In genomic region chr13:97018029-97018819, GRCh38 we compare ENCODE assay signal across 8 cellular contexts. TPM values are rescaled to one million over a fixed set of nuclear protein-coding genes. Genes with fewer than 3 reads are reported as not detected.
A peak's percentile ranks its signal among the peaks of the same experiment; 100 is the strongest.
DNase-seq lines count a peak whose midpoint lies in the region; ATAC-seq, FAIRE-seq and TF ChIP-seq lines count a peak whose summit lies in the region.

No MANE protein-coding gene starts in this region.

- no peaks in the 10 kb centered on the region for H3K36me3 ChIP-seq in GM12878 (ENCODE audit: control insufficient read depth in 2 of 2, insufficient read depth in 2 of 2, low read length in 1 of 2)
- no peaks in the 10 kb centered on the region for H3K36me3 ChIP-seq in iPS-18a (ENCODE audit: control insufficient read depth, low read depth, low read length)
- no peaks in the 10 kb centered on the region for H3K36me3 ChIP-seq in spleen

- TF ChIP-seq EP300 in GM12878 (IDR thresholded peaks at IDR 0.05; ENCODE audit: borderline replicate concordance in 1 of 2, control insufficient read depth in 1 of 2, low read depth in 2 of 2, low read length in 2 of 2) = no peak

- H3K79me2 ChIP-seq in GM12878 (ENCODE audit: control insufficient read depth, insufficient read depth, low read length) = no peaks in the 10 kb centered on the region

- DNase-seq in ELF-1 (ENCODE audit: low read depth, low spot score) (peak; percentile 77), NCI-H82 treated with DMSO at 0.1 percent for 48 hours (lab: John Stamatoyannopoulos, UW; ENCODE audit: unreplicated experiment) (peak; percentile 33), GM12878 (ENCODE audit: low read depth, low spot score) (no peak), spleen (no peak), HuH-7.5 (ENCODE audit: low spot score) (no peak)

- peaks cover 0 to 6% of the 10 kb centered on the region in 2 experiments; a peak in 2 of 4 replicates for H3K27me3 ChIP-seq in GM12878 (replicated peaks in 1 of 2; ENCODE audit: control insufficient read depth in 2 of 2, insufficient read depth in 2 of 2, low read length in 1 of 2)
- no peaks in the 10 kb centered on the region for H3K27me3 ChIP-seq in iPS-18a (ENCODE audit: control insufficient read depth, insufficient read depth, low read length)
- peaks cover 0 to 42% (median 0%) of the 10 kb centered on the region in 7 donors for H3K27me3 ChIP-seq in spleen (replicated peaks in 1 of 7)

- FAIRE-seq in GM12878 (lab: Jason Lieb, UNC) = peak; percentile 99

- H3K9ac ChIP-seq in GM12878 (ENCODE audit: control insufficient read depth, insufficient read depth, low read length) = no peak overlapping the region
- no peak overlapping the region for H3K9ac ChIP-seq in iPS-18a (ENCODE audit: low read length)

- peak; percentile 66 for TF ChIP-seq RAD21 in GM12878 (IDR thresholded peaks at IDR 0.05; ENCODE audit: insufficient read depth, low read depth, low read length)

- no TSS peak for BruUV-seq in GM12878 (replicated peaks; lab: Mats Ljungman, UMichigan)

- peak; percentile 78 to 88 (median 80) for TF ChIP-seq CTCF in GM12878 (IDR thresholded peaks at IDR 0.05 in 2 of 3, conservative IDR thresholded peaks at IDR 0.05 in 1 of 3; ENCODE audit: control insufficient read depth in 2 of 3, extremely low read depth in 1 of 3, insufficient read depth in 1 of 3, low read depth in 3 of 3, low read length in 3 of 3)
- peak; percentile 43 to 82 (median 64) for TF ChIP-seq CTCF in spleen (IDR thresholded peaks at IDR 0.05 in 8 of 11, conservative IDR thresholded peaks at IDR 0.05 in 3 of 11)

- CTCF ChIA-PET in GM12878 (lab: Yijun Ruan, JAX) = interaction anchor here (0.6 to 2.3 kb wide), 18 partner anchors 9 to 838 kb away, joined by 3 to 9 read pairs (median 3); no protein-coding TSS in a partner anchor

- no peak overlapping the region for H3K4me3 ChIP-seq in GM12878
- H3K4me3 ChIP-seq in iPS-18a (ENCODE audit: low read length) = peak overlapping the region; percentile 12
- H3K4me3 ChIP-seq in spleen = no peak overlapping the region

- POLR2A ChIA-PET in GM12878 (lab: Charles Lee) = no interaction called here

- TF ChIP-seq POLR2A in GM12878 (IDR thresholded peaks at IDR 0.05; ENCODE audit: low read depth, low read length) = no peak
- TF ChIP-seq POLR2A in spleen (IDR thresholded peaks at IDR 0.05) = no peak

- H3K4me2 ChIP-seq in GM12878 (ENCODE audit: control insufficient read depth, insufficient read depth) = no peak overlapping the region

- H4K20me1 ChIP-seq in GM12878 (ENCODE audit: control insufficient read depth, insufficient read depth) = no peaks in the 10 kb centered on the region

- in situ Hi-C loops in GM12878 (cut with MboI) = no loop called here

- H3K9me3 ChIP-seq in GM12878 (replicated peaks; ENCODE audit: control insufficient read depth, insufficient read depth, low read length) (no peaks in the 10 kb centered on the region), iPS-18a (ENCODE audit: control insufficient read depth, low read depth, low read length) (no peaks in the 10 kb centered on the region), spleen (peaks cover 0 to 3% (median 0%) of the 10 kb centered on the region in 8 donors)

- no peak overlapping the region for H2AFZ ChIP-seq in GM12878 (ENCODE audit: control insufficient read depth, low read depth, low read length)

- intact Hi-C loops in GM12878 (cut with micrococcal nuclease; ENCODE audit: unreplicated experiment) (loop anchor here (2.0 to 10.0 kb wide), 3 partner anchors 324 to 787 kb away; no protein-coding TSS in a partner anchor), spleen (cut with DNase I; ENCODE audit: low total_unique reads) (no loop called here)

- H3K4me1 ChIP-seq in GM12878 (ENCODE audit: control insufficient read depth, insufficient read depth, low read length) (no peaks in the 10 kb centered on the region), iPS-18a (ENCODE audit: control insufficient read depth, low read depth, low read length) (no peaks in the 10 kb centered on the region), spleen (no peaks in the 10 kb centered on the region)

- 18% methylated on average over 13 of the region's 13 CpGs for WGBS in GM12878 (ENCODE audit: insufficient coverage, insufficient replicate concordance, low lambda C conversion rate, missing lambda C conversion rate)
- 29 to 34% (median 30%) methylated on average over 13 of the region's 13 CpGs for WGBS in spleen, 5 donors

- ATAC-seq in GM19372 (IDR thresholded peaks at IDR 0.05; ENCODE audit: low read depth, unreplicated experiment) = peak; percentile 94
- ATAC-seq in HG03439 (IDR thresholded peaks at IDR 0.05; ENCODE audit: unreplicated experiment) = peak; percentile 93
- peak; percentile 87 for ATAC-seq in GM12878

- SMC1A ChIA-PET in GM12878 (lab: Charles Lee; ENCODE audit: uncharacterized antibody, unreplicated experiment) = interaction anchor here (1.0 to 2.6 kb wide), 5 partner anchors 10 to 340 kb away, joined by 3 to 5 read pairs (median 3); no protein-coding TSS in a partner anchor

- RAD21 ChIA-PET in GM12878 (lab: Charles Lee; ENCODE audit: unreplicated experiment) = interaction anchor here (0.7 to 1.3 kb wide), 2 partner anchors 91 to 324 kb away, joined by 3 read pairs; no protein-coding TSS in a partner anchor

- H3K27ac ChIP-seq in GM12878 (ENCODE audit: control insufficient read depth, insufficient read depth) (no peak overlapping the region), iPS-18a (ENCODE audit: low read length) (no peak overlapping the region), spleen (no peak overlapping the region)

TF ChIP-seq in GM12878, 131 proteins besides CTCF, POLR2A, EP300 and RAD21:
- TF ChIP-seq SMC3 (IDR thresholded peaks at IDR 0.05; ENCODE audit: borderline replicate concordance, low read length) (peak; percentile 61; the same call in 1 of the 2 replicates), ELK1 (IDR thresholded peaks at IDR 0.05; ENCODE audit: low read depth, low read length) (no peak), MEF2A (IDR thresholded peaks at IDR 0.05; ENCODE audit: insufficient read depth, low read depth, low read length) (no peak), RUNX3 (IDR thresholded peaks at IDR 0.05; ENCODE audit: low read length) (peak; percentile 19; the same call in 1 of the 2 replicates)

RNA-seq across cellular contexts. Expression of gene OXGR1, which starts 23.9 kb away (rescaled TPM):
- not detected in 2 replicates for total RNA-seq in GM12878 (2013; cell fraction: nucleolus; rRNA removed)
- total RNA-seq in GM12878 (2014; rRNA removed) (not detected in 2 replicates), GM12878 (2014; rRNA removed; fragmentation: Illumina TruSeq; extraction: Trizol) (not detected in 2 replicates), GM12878 (2021) (not detected in 2 replicates), spleen (under 1 TPM in 4 of 7 donors, not detected in 3; 0.32 to 0.85 (median 0.61) TPM)
- not detected for polyA plus RNA-seq in GM12878 (2011; ENCODE audit: low read depth)
- polyA plus RNA-seq in GM12878 (2011; rRNA removed) (0.05 TPM in 1 of 2 replicates, not detected in the other), GM12878 (2014; fragmentation: Illumina TruSeq; extraction: Trizol) (not detected in 2 replicates), GM12878 (2014; fragmentation: Nextera tagmentation; extraction: Ambion mirVana) (not detected), GM12878 (2014; rRNA removed) (not detected in 2 replicates), GM12878 (2016; fragmentation: Nextera tagmentation; extraction: Ambion mirVana) (not detected), spleen (under 1 TPM; 0.03 to 0.32 (median 0.20) TPM)
- not detected in 2 replicates for polyA plus RNA-seq in GM12878 (2011; cell fraction: cytosol; rRNA removed)
- polyA plus RNA-seq in GM12878 (2011; cell fraction: nucleus; rRNA removed) = not detected in 2 replicates
- not detected in 2 replicates for polyA plus RNA-seq in GM12878 (2012)
- polyA minus RNA-seq in GM12878 (2011; rRNA and poly(A)+ RNA removed) = not detected in 2 replicates
- not detected in 2 replicates for polyA minus RNA-seq in GM12878 (2011; cell fraction: cytosol; rRNA and poly(A)+ RNA removed)
- not detected in 2 replicates for polyA minus RNA-seq in GM12878 (2011; cell fraction: nucleus; rRNA and poly(A)+ RNA removed)

Comparison
In these comparisons a context has a peak if more than half of its experiments do, and no peak if none do; other contexts are left out.
1. DNase-seq: peak in ELF-1 (single experiment) and NCI-H82 treated with DMSO at 0.1 percent for 48 hours (single experiment); none in GM12878 (single experiment), spleen (single experiment) and HuH-7.5 (single experiment).
2. Peak in every context shown above with its lines, with median percentiles within 50 percentile points of each other: ATAC-seq.